20 cellular contexts compared by ENCODE assay signal in genomic region chr1:69835924-69836323, GRCh38.
"Had no signal": no experiment of that assay in that cellular context is flagged by ENCODE, and none has a peak within 500 bp of the region (broad histone marks: within the 10 kb centered on the region; RNA-seq: fewer than 3 reads in every experiment).

No MANE protein-coding gene starts in this region.

- H3K4me1 ChIP-seq: esophagus squamous epithelium, gastrocnemius medialis, left lung, prostate gland, sigmoid colon, spleen, tibial nerve, upper lobe of left lung had no signal

- DNase-seq: dermis blood vessel endothelial cell; effector memory CD4-positive, alpha-beta T cell; erythroblast; esophagus squamous epithelium; gastrocnemius medialis; left cardiac atrium; left lung; natural killer cell; right cardiac atrium; sigmoid colon; spleen; stimulated activated CD4-positive, alpha-beta T cell treated with anti-CD3 and anti-CD28 coated beads, Interleukin-4, amount 100 ng/mL, for 4 hours; stimulated activated naive CD8-positive, alpha-beta T cell treated with anti-CD3 and anti-CD28 coated beads, Interleukin-15, Interleukin-2, amounts not matched to agents 100 U/mL and 50 U/mL, for 24 hours; substantia nigra; upper lobe of left lung had no signal

- H3K9me3 ChIP-seq: esophagus squamous epithelium, gastrocnemius medialis, left lung, prostate gland, sigmoid colon, spleen, thoracic aorta, tibial nerve, upper lobe of left lung had no signal

- H3K27me3 ChIP-seq: esophagus squamous epithelium, gastrocnemius medialis, left lung, sigmoid colon, spleen, tibial nerve, upper lobe of left lung had no signal

- H3K4me3 ChIP-seq: coronary artery, esophagus squamous epithelium, gastrocnemius medialis, left lung, prostate gland, sigmoid colon, spleen, thoracic aorta, tibial nerve, upper lobe of left lung had no signal

- H3K36me3 ChIP-seq: esophagus squamous epithelium, gastrocnemius medialis, left lung, prostate gland, sigmoid colon, spleen, thoracic aorta, tibial nerve, upper lobe of left lung had no signal

- FAIRE-seq: urothelium cell line had no signal

- H3K27ac ChIP-seq: coronary artery, esophagus squamous epithelium, gastrocnemius medialis, left lung, prostate gland, sigmoid colon, spleen, thoracic aorta, tibial nerve, upper lobe of left lung had no signal
